ENCODE assay signal across 18 cellular contexts in genomic region chr5:14209222-14209822, GRCh38.
DNase-seq lines count a peak whose midpoint lies in the region; ATAC-seq and TF ChIP-seq lines count a peak whose summit lies in the region.
"Had no signal": no experiment of that assay in that cellular context is flagged by ENCODE, and none has a peak within 500 bp of the region (broad histone marks: within the 10 kb centered on the region; RNA-seq: fewer than 3 reads in every experiment).

No MANE protein-coding gene starts in this region.

- no peak overlapping the region for H2AK5ac ChIP-seq in mesenchymal stem cell (ENCODE audit: low read length, severe bottlenecking)

- peaks cover 28% of the 10 kb centered on the region for H3K4me1 ChIP-seq in mesenchymal stem cell (ENCODE audit: control insufficient read depth, insufficient read depth, low read depth, low read length)
- peaks cover 66% of the 10 kb centered on the region for H3K4me1 ChIP-seq in upper lobe of right lung

- H3K36me3 Mint-ChIP-seq in natural killer cell = no peaks in the 10 kb centered on the region
- no peaks in the 10 kb centered on the region for H3K36me3 Mint-ChIP-seq in natural killer cell treated with Interleukin-12 subunit alpha and Interleukin-12 subunit beta and Interleukin-15 and Interleukin-18, amount 100 ng/mL, for 72 hours
- H3K36me3 Mint-ChIP-seq in chondrocyte (ENCODE audit: low read depth) = no peaks in the 10 kb centered on the region
- H3K36me3 Mint-ChIP-seq: CD8-positive, alpha-beta memory T cell had no signal

- no peak overlapping the region for H3K4me3 ChIP-seq in mesenchymal stem cell (ENCODE audit: insufficient read depth in 1 of 2, low read depth in 1 of 2, low read length in 2 of 2)
- no peak overlapping the region for H3K4me3 ChIP-seq in upper lobe of right lung
- H3K4me3 ChIP-seq: body of pancreas, upper lobe of left lung had no signal

- no peak overlapping the region for H3K14ac ChIP-seq in mesenchymal stem cell (ENCODE audit: low read length in 2 of 2)

- no peak overlapping the region for H3K4me2 ChIP-seq in mesenchymal stem cell (ENCODE audit: low read length, poor library complexity, severe bottlenecking)

- peak overlapping the region in 1 of 2 experiments; percentile 7 for H2BK12ac ChIP-seq in mesenchymal stem cell (ENCODE audit: low read length in 2 of 2)

- H4K8ac ChIP-seq in mesenchymal stem cell (ENCODE audit: low read length) = no peak overlapping the region

- ATAC-seq in natural killer cell (peak; percentile 37 to 52 (median 49)), upper lobe of right lung (no peak), HG02623 (IDR thresholded peaks at IDR 0.05; ENCODE audit: unreplicated experiment) (no peak)
- no peak for ATAC-seq in natural killer cell treated with Interleukin-12 subunit alpha and Interleukin-12 subunit beta and Interleukin-15 and Interleukin-18, amount 100 ng/mL, for 72 hours
- ATAC-seq: body of pancreas, HCT116 had no signal

- no peak overlapping the region for H2AFZ ChIP-seq in mesenchymal stem cell (ENCODE audit: low read depth, low read length)

- TF ChIP-seq CTCF in natural killer cell (IDR thresholded peaks at IDR 0.05) (no peak), chondrocyte (IDR thresholded peaks at IDR 0.05) (no peak), upper lobe of right lung (IDR thresholded peaks at IDR 0.05) (no peak)

- H3K4me3 Mint-ChIP-seq in natural killer cell (no peak overlapping the region), chondrocyte (ENCODE audit: unreplicated experiment) (peak overlapping the region; percentile 33)
- no peak overlapping the region for H3K4me3 Mint-ChIP-seq in natural killer cell treated with Interleukin-12 subunit alpha and Interleukin-12 subunit beta and Interleukin-15 and Interleukin-18, amount 100 ng/mL, for 72 hours
- H3K4me3 Mint-ChIP-seq: activated naive CD4-positive, alpha-beta T cell treated with anti-CD3 and anti-CD28 coated beads for 36 hours; CD8-positive, alpha-beta memory T cell; T-helper 1 cell treated with Interleukin-12 subunit alpha and Interleukin-12 subunit beta and Interleukin-4 antibody, amounts not matched to agents 30 μg/mL and 1 μg/mL, for 36 hours had no signal

- H3K18ac ChIP-seq in mesenchymal stem cell (ENCODE audit: low read depth in 1 of 2, low read length in 2 of 2) = peak overlapping the region; percentile 22 to 84

- intact Hi-C loops in natural killer cell (cut with micrococcal nuclease) = loop anchor here (2.0 to 5.0 kb wide), 4 partner anchors 13 to 62 kb away; no protein-coding TSS in a partner anchor
- intact Hi-C loops in upper lobe of right lung (cut with DNase I) = no loop called here

- H3K9me3 ChIP-seq in mesenchymal stem cell (ENCODE audit: control insufficient read depth, low read length) (no peaks in the 10 kb centered on the region), upper lobe of right lung (no peaks in the 10 kb centered on the region)
- H3K9me3 ChIP-seq: body of pancreas, upper lobe of left lung had no signal

- H3K9me3 Mint-ChIP-seq in natural killer cell (no peaks in the 10 kb centered on the region), chondrocyte (ENCODE audit: low read depth) (no peaks in the 10 kb centered on the region)
- no peaks in the 10 kb centered on the region for H3K9me3 Mint-ChIP-seq in natural killer cell treated with Interleukin-12 subunit alpha and Interleukin-12 subunit beta and Interleukin-15 and Interleukin-18, amount 100 ng/mL, for 72 hours
- H3K9me3 Mint-ChIP-seq: activated naive CD4-positive, alpha-beta T cell treated with anti-CD3 and anti-CD28 coated beads for 36 hours; T-helper 1 cell treated with Interleukin-12 subunit alpha and Interleukin-12 subunit beta and Interleukin-4 antibody, amounts not matched to agents 30 μg/mL and 1 μg/mL, for 36 hours had no signal

- peak overlapping the region; percentile 72 to 86 for H3K27ac Mint-ChIP-seq in natural killer cell
- peak overlapping the region in 1 of 2 donors; percentile 51 for H3K27ac Mint-ChIP-seq in natural killer cell treated with Interleukin-12 subunit alpha and Interleukin-12 subunit beta and Interleukin-15 and Interleukin-18, amount 100 ng/mL, for 72 hours
- peak overlapping the region; percentile 87 for H3K27ac Mint-ChIP-seq in chondrocyte (ENCODE audit: unreplicated experiment)
- H3K27ac Mint-ChIP-seq: activated naive CD4-positive, alpha-beta T cell treated with anti-CD3 and anti-CD28 coated beads for 36 hours had no signal

- no peaks in the 10 kb centered on the region for H3K79me1 ChIP-seq in mesenchymal stem cell (replicated peaks; ENCODE audit: low read length, poor library complexity, severe bottlenecking)

- H3K23ac ChIP-seq in mesenchymal stem cell (ENCODE audit: low read length in 2 of 2) = no peak overlapping the region

- DNase-seq in natural killer cell = no peak
- no peak for DNase-seq in natural killer cell treated with Interleukin-12 subunit alpha and Interleukin-12 subunit beta and Interleukin-15 and Interleukin-18, amount 100 ng/mL, for 72 hours (ENCODE audit: low spot score)
- no peak for DNase-seq in chondrocyte (ENCODE audit: low spot score)
- no peak for DNase-seq in mesenchymal stem cell
- DNase-seq in upper lobe of right lung = no peak
- DNase-seq in HT-29 (ENCODE audit: low spot score) = no peak
- DNase-seq in activated CD4-positive, alpha-beta T cell treated with anti-CD3 and anti-CD28 coated beads for 1 hour = no peak
- DNase-seq: activated CD8-positive, alpha-beta memory T cell treated with anti-CD3 and anti-CD28 coated beads, Interleukin-2, amount 50 U/mL, for 4 hours; activated naive CD4-positive, alpha-beta T cell treated with anti-CD3 and anti-CD28 coated beads for 36 hours; body of pancreas; CD8-positive, alpha-beta memory T cell; hypothalamus; left cardiac atrium; stimulated activated CD4-positive, alpha-beta T cell treated with anti-CD3 and anti-CD28 coated beads, Interleukin-2, amount 100 ng/mL, for 48 hours had no signal

- H3K4me1 Mint-ChIP-seq in natural killer cell (peaks cover 40 to 65% of the 10 kb centered on the region in 2 donors), chondrocyte (ENCODE audit: low read depth) (peaks cover 86% of the 10 kb centered on the region)
- H3K4me1 Mint-ChIP-seq in natural killer cell treated with Interleukin-12 subunit alpha and Interleukin-12 subunit beta and Interleukin-15 and Interleukin-18, amount 100 ng/mL, for 72 hours (ENCODE audit: low read depth in 2 of 2) = peaks cover 34 to 56% of the 10 kb centered on the region in 2 donors
- H3K4me1 Mint-ChIP-seq: CD8-positive, alpha-beta memory T cell had no signal

- H3K36me3 ChIP-seq in mesenchymal stem cell (ENCODE audit: control insufficient read depth in 1 of 2, insufficient read depth in 2 of 2, low read depth in 1 of 2, low read length in 2 of 2) = no peaks in the 10 kb centered on the region
- no peaks in the 10 kb centered on the region for H3K36me3 ChIP-seq in upper lobe of right lung
- H3K36me3 ChIP-seq: upper lobe of left lung had no signal

- H3K9ac ChIP-seq in mesenchymal stem cell (ENCODE audit: low read length) = peak overlapping the region; percentile 53

- WGBS in mesenchymal stem cell = 60% methylated on average over 4 of the region's 9 CpGs

- peak overlapping the region in 1 of 2 experiments; percentile 59 for H3K4ac ChIP-seq in mesenchymal stem cell (ENCODE audit: low read depth in 1 of 2, low read length in 2 of 2)

- no peak overlapping the region for H2BK120ac ChIP-seq in mesenchymal stem cell (ENCODE audit: low read depth, low read length)

- H3K27me3 ChIP-seq in mesenchymal stem cell (ENCODE audit: control insufficient read depth in 1 of 2, insufficient read depth in 1 of 2, low read length in 2 of 2) (no peaks in the 10 kb centered on the region), upper lobe of right lung (no peaks in the 10 kb centered on the region)
- H3K27me3 ChIP-seq: body of pancreas, upper lobe of left lung had no signal

- H4K91ac ChIP-seq in mesenchymal stem cell (ENCODE audit: low read length) = no peak overlapping the region

- no peaks in the 10 kb centered on the region for H3K27me3 Mint-ChIP-seq in natural killer cell (ENCODE audit: low read depth in 2 of 2)
- H3K27me3 Mint-ChIP-seq in natural killer cell treated with Interleukin-12 subunit alpha and Interleukin-12 subunit beta and Interleukin-15 and Interleukin-18, amount 100 ng/mL, for 72 hours = no peaks in the 10 kb centered on the region
- no peaks in the 10 kb centered on the region for H3K27me3 Mint-ChIP-seq in chondrocyte (ENCODE audit: low read depth)

- no peak overlapping the region for H2BK5ac ChIP-seq in mesenchymal stem cell (ENCODE audit: low read depth, low read length, poor library complexity, severe bottlenecking)

- no peak overlapping the region for H2BK15ac ChIP-seq in mesenchymal stem cell (ENCODE audit: low read depth, poor library complexity, severe bottlenecking)

- H3K27ac ChIP-seq in mesenchymal stem cell (ENCODE audit: low read length, poor library complexity, severe bottlenecking) = no peak overlapping the region
- H3K27ac ChIP-seq in upper lobe of right lung = peak overlapping the region; percentile 63

Comparison
In these comparisons a context has a peak if more than half of its experiments do, and no peak if none do; other contexts are left out.
1. ATAC-seq: peak in natural killer cell (3 of 3); none in natural killer cell treated with Interleukin-12 subunit alpha and Interleukin-12 subunit beta and Interleukin-15 and Interleukin-18, amount 100 ng/mL, for 72 hours (0 of 2), upper lobe of right lung (single experiment) and HG02623 (single experiment).